Comparison of ENCODE assay signal across 2 cellular contexts in the genomic region with DNA sequence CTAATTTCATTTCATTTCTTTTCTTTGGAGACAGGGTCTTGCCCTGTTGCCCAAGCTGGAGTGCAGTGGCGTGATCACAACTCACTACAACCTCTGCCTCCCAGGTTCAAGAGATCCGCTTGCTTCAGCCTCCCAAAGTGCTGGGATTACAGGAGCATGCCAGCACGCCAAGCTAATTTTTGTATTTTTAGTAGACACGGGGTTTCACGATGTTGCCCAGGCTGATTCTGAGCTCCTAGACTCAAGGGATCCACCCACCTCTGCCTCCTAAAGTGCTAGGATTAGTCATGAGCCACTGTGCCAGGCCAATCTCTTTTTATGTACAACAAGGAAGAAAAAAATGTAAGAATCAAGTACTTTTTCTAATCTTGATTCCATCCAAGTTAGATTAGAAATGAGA.
A peak's percentile ranks its signal among the peaks of the same experiment; 100 is the strongest.
TF ChIP-seq lines count a peak whose summit lies in the region.

No MANE protein-coding gene starts in this region.

TF ChIP-seq in K562, 482 proteins besides CTCF, POLR2A, EP300 and RAD21:
- TF ChIP-seq ZNF444 (CRISPR knock-in tag; IDR thresholded peaks at IDR 0.05): no peak
- 0 out of 2 replicates have a peak, but pooled peaks have one; percentile 18 for TF ChIP-seq FOSL1 (tag; conservative IDR thresholded peaks at IDR 0.05)

TF ChIP-seq in HepG2, 621 proteins besides CTCF, POLR2A, EP300 and RAD21:
- TF ChIP-seq RBFOX2 (IDR thresholded peaks at IDR 0.05; ENCODE audit: low read depth, low read length) (peak; percentile 45), NCOA2 (CRISPR knock-in tag; IDR thresholded peaks at IDR 0.05) (no peak), AGO2 (optimal IDR thresholded peaks at IDR 0.05; ENCODE audit: low read depth, low read length) (peak; percentile 37), ZNF530 (CRISPR knock-in tag; IDR thresholded peaks at IDR 0.05; ENCODE audit: low read depth) (no peak), ZNF326 (CRISPR knock-in tag; IDR thresholded peaks at IDR 0.05; ENCODE audit: borderline replicate concordance) (no peak), CENPBD1 (CRISPR knock-in tag; IDR thresholded peaks at IDR 0.05; ENCODE audit: borderline replicate concordance, low read depth) (no peak)
- TF ChIP-seq, protein P1, sequence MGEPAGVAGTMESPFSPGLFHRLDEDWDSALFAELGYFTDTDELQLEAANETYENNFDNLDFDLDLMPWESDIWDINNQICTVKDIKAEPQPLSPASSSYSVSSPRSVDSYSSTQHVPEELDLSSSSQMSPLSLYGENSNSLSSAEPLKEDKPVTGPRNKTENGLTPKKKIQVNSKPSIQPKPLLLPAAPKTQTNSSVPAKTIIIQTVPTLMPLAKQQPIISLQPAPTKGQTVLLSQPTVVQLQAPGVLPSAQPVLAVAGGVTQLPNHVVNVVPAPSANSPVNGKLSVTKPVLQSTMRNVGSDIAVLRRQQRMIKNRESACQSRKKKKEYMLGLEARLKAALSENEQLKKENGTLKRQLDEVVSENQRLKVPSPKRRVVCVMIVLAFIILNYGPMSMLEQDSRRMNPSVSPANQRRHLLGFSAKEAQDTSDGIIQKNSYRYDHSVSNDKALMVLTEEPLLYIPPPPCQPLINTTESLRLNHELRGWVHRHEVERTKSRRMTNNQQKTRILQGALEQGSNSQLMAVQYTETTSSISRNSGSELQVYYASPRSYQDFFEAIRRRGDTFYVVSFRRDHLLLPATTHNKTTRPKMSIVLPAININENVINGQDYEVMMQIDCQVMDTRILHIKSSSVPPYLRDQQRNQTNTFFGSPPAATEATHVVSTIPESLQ (CRISPR knock-in tag; conservative IDR thresholded peaks at IDR 0.05): no peak
- TF ChIP-seq, protein P2, sequence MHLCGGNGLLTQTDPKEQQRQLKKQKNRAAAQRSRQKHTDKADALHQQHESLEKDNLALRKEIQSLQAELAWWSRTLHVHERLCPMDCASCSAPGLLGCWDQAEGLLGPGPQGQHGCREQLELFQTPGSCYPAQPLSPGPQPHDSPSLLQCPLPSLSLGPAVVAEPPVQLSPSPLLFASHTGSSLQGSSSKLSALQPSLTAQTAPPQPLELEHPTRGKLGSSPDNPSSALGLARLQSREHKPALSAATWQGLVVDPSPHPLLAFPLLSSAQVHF (CRISPR knock-in tag; IDR thresholded peaks at IDR 0.05): no peak
